Comparison of ENCODE assay signal across 8 cellular contexts in the genomic region with DNA sequence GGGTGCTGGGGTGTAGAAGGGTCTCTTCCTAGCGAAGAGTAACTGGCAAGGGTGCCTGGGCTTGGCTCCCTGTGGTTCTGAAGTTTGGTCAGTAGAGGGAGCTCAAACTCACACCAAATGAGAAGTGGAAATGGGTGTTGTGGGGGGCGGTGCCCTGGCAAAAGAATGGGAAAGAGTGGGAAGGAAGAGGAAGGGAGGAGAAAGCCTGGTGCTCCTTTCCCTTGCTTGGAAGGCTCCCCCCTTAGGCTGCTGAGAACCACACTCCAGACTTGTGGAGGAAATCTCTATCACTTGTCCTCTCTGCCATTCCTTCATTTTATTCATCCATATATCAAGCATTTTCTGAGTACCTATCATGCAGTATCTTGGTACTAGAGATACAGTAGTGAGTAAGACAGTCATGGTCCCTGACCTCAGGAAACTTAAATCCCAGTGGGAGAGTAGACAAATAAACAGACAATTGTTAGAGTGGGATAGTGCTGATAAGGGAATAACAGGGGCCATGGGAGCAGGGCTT. TPM values are rescaled to one million over a fixed set of nuclear protein-coding genes. Genes with fewer than 3 reads are reported as not detected.
A peak's percentile ranks its signal among the peaks of the same experiment; 100 is the strongest.
DNase-seq lines count a peak whose midpoint lies in the region; ATAC-seq, FAIRE-seq and TF ChIP-seq lines count a peak whose summit lies in the region.

No MANE protein-coding gene starts in this region.

- no peak overlapping the region for H3K4me3 ChIP-seq in BJ (ENCODE audit: low read depth, low read length)
- H3K4me3 ChIP-seq in lower leg skin (ENCODE audit: low read depth, poor library complexity, severe bottlenecking) = no peak overlapping the region

- TF ChIP-seq CTCF in BJ (IDR thresholded peaks at IDR 0.05; ENCODE audit: insufficient read depth, low read depth, low read length) (peak; percentile 84), WTC11 (IDR thresholded peaks at IDR 0.05) (peak; percentile 66), lower leg skin (IDR thresholded peaks at IDR 0.05) (peak in 1 of 3 donors; percentile 78)

- 15 to 17% methylated on average over 2 of the region's 2 CpGs for WGBS in lower leg skin, 2 donors

- peak; percentile 84 for FAIRE-seq in GM19239 (lab: Jason Lieb, UNC)

- no peak overlapping the region for H3K4me3 Mint-ChIP-seq in WTC11

- peak overlapping the region; percentile 62 for H3K27ac Mint-ChIP-seq in WTC11

- peaks cover 4% of the 10 kb centered on the region for H3K4me1 Mint-ChIP-seq in WTC11

- POLR2A ChIA-PET in BJ (lab: Charles Lee) (no interaction called here), WTC11 (lab: Charles Lee) (interaction anchor here (0.5 kb wide), 1 partner anchor 23 kb away, joined by 6 read pairs; no protein-coding TSS in a partner anchor)

- H3K36me3 ChIP-seq in BJ (ENCODE audit: control insufficient read depth, insufficient read depth, low read length) = no peaks in the 10 kb centered on the region

- CTCF ChIA-PET in BJ (lab: Yijun Ruan, JAX) (interaction anchor here (0.7 to 2.6 kb wide), 31 partner anchors 9 to 363 kb away, joined by 3 to 34 read pairs (median 5); partner anchors contain the start of genes HBEGF, SRA1 and TMCO6), WTC11 (lab: Charles Lee) (interaction anchor here (0.6 to 3.3 kb wide), 45 partner anchors 9 to 469 kb away, joined by 3 to 53 read pairs (median 4); partner anchors contain the start of genes ANKHD1, EIF4EBP3, HBEGF and IK)

- ATAC-seq in WTC11 (peak; percentile 97), GM18861 (IDR thresholded peaks at IDR 0.05; ENCODE audit: unreplicated experiment) (no peak)

- H3K36me3 Mint-ChIP-seq in WTC11 = no peaks in the 10 kb centered on the region

- no peak for DNase-seq in BJ (ENCODE audit: low read depth)
- no peak for DNase-seq in GM19239 (ENCODE audit: insufficient read length, low spot score)
- peak; percentile 31 for DNase-seq in NCI-H2029 treated with DMSO at 0.1 percent for 48 hours (lab: John Stamatoyannopoulos, UW)
- DNase-seq in WTC11 (ENCODE audit: low spot score) = peak; percentile 88
- peak; percentile 16 for DNase-seq in effector CD4-positive, alpha-beta T cell
- peak; percentile 65 to 93 for DNase-seq in lower leg skin (ENCODE audit: low spot score in 2 of 2)
- peak; percentile 22 to 25 for DNase-seq in stimulated activated CD8-positive, alpha-beta memory T cell treated with anti-CD3 and anti-CD28 coated beads, Interleukin-2, amount 100 ng/mL, for 48 hours (ENCODE audit: low read depth in 2 of 2)

- no peak for TF ChIP-seq POLR2A in lower leg skin (IDR thresholded peaks at IDR 0.05)

- H3K27me3 Mint-ChIP-seq in WTC11 (ENCODE audit: low read depth) = no peaks in the 10 kb centered on the region; the same call in 1 of the 2 replicates

- no peaks in the 10 kb centered on the region for H3K9me3 Mint-ChIP-seq in WTC11

- H3K27me3 ChIP-seq in BJ (ENCODE audit: control insufficient read depth, insufficient read depth, low read length) = 0 out of 2 replicates have a peak, but pooled peaks cover 2% of the 10 kb centered on the region

- intact Hi-C loops in lower leg skin (cut with DNase I; ENCODE audit: low total_unique reads) = no loop called here

TF ChIP-seq in WTC11, 78 proteins besides CTCF, POLR2A, EP300 and RAD21:
- no peak for TF ChIP-seq TCF7 (CRISPR knock-in tag; IDR thresholded peaks at IDR 0.05; ENCODE audit: low read depth)
- peak; percentile 36; the same call in 1 of the 2 replicates for TF ChIP-seq ETV6 (CRISPR knock-in tag; IDR thresholded peaks at IDR 0.05)
TF ChIP-seq in WTC11: peak in this region for 1.

RNA-seq across cellular contexts. Expression of gene SLC4A9, which starts 13.0 kb away (rescaled TPM):
- not detected in 2 replicates for polyA plus RNA-seq in BJ (2011; rRNA removed)
- polyA minus RNA-seq in BJ (2011; rRNA and poly(A)+ RNA removed) = not detected in 2 replicates
- 0.37 to 0.76 TPM (median 0.50 TPM) in 3 replicates for total RNA-seq in WTC11 (2021)
- 1 to 10 TPM in 1 of 4 donors, under 1 TPM in 2, not detected in 1; 0.10 to 1.4 (median 0.38) TPM for total RNA-seq in lower leg skin

RNA-seq across cellular contexts. Expression of gene HBEGF, which starts 26.6 kb away (rescaled TPM):
- polyA plus RNA-seq in BJ (2011; rRNA removed) = 2.4 and 3.1 TPM in 2 replicates
- polyA minus RNA-seq in BJ (2011; rRNA and poly(A)+ RNA removed) = 0.31 and 0.81 TPM in 2 replicates
- total RNA-seq in WTC11 (2021) (2.2 to 4.0 TPM (median 2.5 TPM) in 3 replicates), lower leg skin (10 to 100 TPM; 16.6 to 24.3 (median 18.4) TPM)

RNA-seq across cellular contexts. Expression of gene ANKHD1, which starts 28.6 kb away (rescaled TPM):
- 28.0 and 37.4 TPM in 2 replicates for polyA plus RNA-seq in BJ (2011; rRNA removed)
- polyA minus RNA-seq in BJ (2011; rRNA and poly(A)+ RNA removed) = 34.5 and 49.9 TPM in 2 replicates
- total RNA-seq in WTC11 (2021) = 89.8 to 113 TPM (median 105 TPM) in 3 replicates
- 100 to 1,000 TPM in 2 of 4 donors, 10 to 100 TPM in 2; 73.6 to 165 (median 101) TPM for total RNA-seq in lower leg skin

Comparison
In these comparisons a context has a peak if more than half of its experiments do, and no peak if none do; other contexts are left out.
1. DNase-seq: peak in NCI-H2029 treated with DMSO at 0.1 percent for 48 hours (single experiment), WTC11 (single experiment), effector CD4-positive, alpha-beta T cell (single experiment), lower leg skin (2 of 2) and stimulated activated CD8-positive, alpha-beta memory T cell treated with anti-CD3 and anti-CD28 coated beads, Interleukin-2, amount 100 ng/mL, for 48 hours (2 of 2); none in BJ (single experiment) and GM19239 (single experiment).